In the genomic region with DNA sequence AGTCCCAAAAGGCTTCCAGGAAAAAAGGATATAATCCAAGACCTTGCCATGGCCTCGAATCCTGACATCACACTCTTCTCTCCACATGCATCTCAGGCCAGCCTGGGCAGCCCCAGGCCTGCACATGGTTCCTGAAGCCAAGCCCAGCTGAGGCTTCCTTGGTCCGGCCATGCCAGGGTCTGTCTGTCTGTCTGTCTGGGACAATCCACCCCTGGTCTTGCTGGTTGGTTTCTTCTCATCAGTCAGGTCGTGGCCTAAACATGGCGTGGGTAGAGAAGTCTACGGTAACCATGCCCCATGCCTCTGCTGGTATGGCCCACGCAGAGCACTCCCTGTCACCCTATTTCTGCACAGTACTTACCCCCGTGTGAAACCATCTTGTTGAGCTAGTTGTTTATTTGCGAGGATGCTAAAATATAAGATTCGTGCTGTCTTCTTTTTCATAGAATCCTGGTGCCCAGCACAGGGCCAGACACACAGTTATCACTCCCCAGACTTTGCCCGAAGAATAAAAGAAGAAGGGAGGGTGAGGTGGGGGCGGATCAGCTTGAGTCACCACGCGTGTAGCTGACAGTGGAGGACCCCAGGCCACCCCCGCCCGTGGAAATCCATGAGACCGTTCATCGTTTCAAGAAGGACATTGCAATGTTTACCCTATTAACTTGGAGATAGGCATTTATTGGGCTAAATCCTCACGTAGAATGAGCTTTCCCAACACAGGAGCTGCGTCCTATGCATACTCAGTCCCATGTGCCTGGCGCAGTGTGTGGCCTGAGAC, we compare ENCODE assay signal across 22 cellular contexts.
"Had no signal": no experiment of that assay in that cellular context is flagged by ENCODE, and none has a peak within 500 bp of the region (broad histone marks: within the 10 kb centered on the region; RNA-seq: fewer than 3 reads in every experiment).

No MANE protein-coding gene starts in this region.

- DNase-seq: activated CD4-positive, alpha-beta memory T cell treated with anti-CD3 and anti-CD28 coated beads, Interleukin-2, amount 10 ng/mL, durations not matched to agents 7 days and 5 days; activated CD4-positive, alpha-beta T cell treated with anti-CD3 and anti-CD28 coated beads, Interleukin-2, amount 10 ng/mL, durations not matched to agents 7 days and 5 days; activated CD4-positive, CD25-positive, alpha-beta regulatory T cell treated with anti-CD3 and anti-CD28 coated beads, Interleukin-2, amount 50 U/mL, for 72 hours; activated CD8-positive, alpha-beta memory T cell treated with anti-CD3 and anti-CD28 coated beads, Interleukin-2, amount 50 U/mL, for 48 hours; activated gamma-delta T cell; activated naive CD4-positive, alpha-beta T cell treated with anti-CD3 and anti-CD28 coated beads, Interleukin-2, amount 10 ng/mL, durations not matched to agents 7 days and 5 days; activated naive CD8-positive, alpha-beta T cell treated with anti-CD3 and anti-CD28 coated beads, Interleukin-2, amount 10 ng/mL, durations not matched to agents 7 days and 5 days; activated T-cell treated with anti-CD3 and anti-CD28 coated beads, Interleukin-2, amount 50 U/mL, for 24 hours; cortex of kidney; effector memory CD8-positive, alpha-beta T cell; erythroblast; left colon; naive thymus-derived CD4-positive, alpha-beta T cell; nucleus accumbens; pancreas; stimulated activated naive CD8-positive, alpha-beta T cell treated with anti-CD3 and anti-CD28 coated beads, Interleukin-15, Interleukin-2, amounts not matched to agents 100 U/mL and 50 U/mL, for 24 hours; T-helper 9 cell; testis; transverse colon; WERI-Rb-1 had no signal

- H3K27me3 Mint-ChIP-seq: activated T-cell treated with anti-CD3 and anti-CD28 coated beads, Interleukin-2, amount 50 U/mL, for 24 hours had no signal

- H3K4me3 Mint-ChIP-seq: activated CD4-positive, alpha-beta memory T cell treated with anti-CD3 and anti-CD28 coated beads, Interleukin-2, amount 10 ng/mL, durations not matched to agents 7 days and 5 days; activated CD4-positive, alpha-beta T cell treated with anti-CD3 and anti-CD28 coated beads, Interleukin-2, amount 10 ng/mL, durations not matched to agents 7 days and 5 days; activated naive CD4-positive, alpha-beta T cell treated with anti-CD3 and anti-CD28 coated beads, Interleukin-2, amount 10 ng/mL, durations not matched to agents 7 days and 5 days; activated naive CD8-positive, alpha-beta T cell treated with anti-CD3 and anti-CD28 coated beads, Interleukin-2, amount 10 ng/mL, durations not matched to agents 7 days and 5 days; activated T-cell treated with anti-CD3 and anti-CD28 coated beads, Interleukin-2, amount 50 U/mL, for 24 hours; effector memory CD8-positive, alpha-beta T cell; mesothelial cell of epicardium; naive thymus-derived CD4-positive, alpha-beta T cell had no signal

- ATAC-seq: effector memory CD8-positive, alpha-beta T cell; gastroesophageal sphincter; left colon; naive thymus-derived CD4-positive, alpha-beta T cell; pancreas; stimulated activated naive CD8-positive, alpha-beta T cell treated with anti-CD3 and anti-CD28 coated beads, Interleukin-15, Interleukin-2, amounts not matched to agents 100 U/mL and 50 U/mL, for 24 hours had no signal

- H3K9me3 Mint-ChIP-seq: activated naive CD8-positive, alpha-beta T cell treated with anti-CD3 and anti-CD28 coated beads, Interleukin-2, amount 10 ng/mL, durations not matched to agents 7 days and 5 days; effector memory CD8-positive, alpha-beta T cell had no signal

- H3K27ac Mint-ChIP-seq: activated CD4-positive, alpha-beta memory T cell treated with anti-CD3 and anti-CD28 coated beads, Interleukin-2, amount 10 ng/mL, durations not matched to agents 7 days and 5 days; activated CD4-positive, alpha-beta T cell treated with anti-CD3 and anti-CD28 coated beads, Interleukin-2, amount 10 ng/mL, durations not matched to agents 7 days and 5 days; activated naive CD4-positive, alpha-beta T cell treated with anti-CD3 and anti-CD28 coated beads, Interleukin-2, amount 10 ng/mL, durations not matched to agents 7 days and 5 days; activated naive CD8-positive, alpha-beta T cell treated with anti-CD3 and anti-CD28 coated beads, Interleukin-2, amount 10 ng/mL, durations not matched to agents 7 days and 5 days; activated T-cell treated with anti-CD3 and anti-CD28 coated beads, Interleukin-2, amount 50 U/mL, for 24 hours; mesothelial cell of epicardium; naive thymus-derived CD4-positive, alpha-beta T cell had no signal

- H3K36me3 Mint-ChIP-seq: activated naive CD4-positive, alpha-beta T cell treated with anti-CD3 and anti-CD28 coated beads, Interleukin-2, amount 10 ng/mL, durations not matched to agents 7 days and 5 days; mesothelial cell of epicardium had no signal
